ENCODE assay signal across 1 cellular context in genomic region chr10:102715880-102716279, GRCh38.
TF ChIP-seq lines count a peak whose summit lies in the region.

No MANE protein-coding gene starts in this region.

TF ChIP-seq in K562, 482 proteins besides CTCF, POLR2A, EP300 and RAD21:
- TF ChIP-seq ZFPM2 (CRISPR knock-in tag; IDR thresholded peaks at IDR 0.05), result no peak
- TF ChIP-seq ZKSCAN3 (CRISPR knock-in tag; IDR thresholded peaks at IDR 0.05), result no peak
- no peak for TF ChIP-seq ZNF75A (CRISPR knock-in tag; IDR thresholded peaks at IDR 0.05)
- TF ChIP-seq SRSF9 (IDR thresholded peaks at IDR 0.05; ENCODE audit: borderline replicate concordance, low read depth, low read length), result no peak
- no peak for TF ChIP-seq SRSF3 (IDR thresholded peaks at IDR 0.05; ENCODE audit: insufficient read depth, low read length)
- TF ChIP-seq HNRNPH1 (optimal IDR thresholded peaks at IDR 0.05; ENCODE audit: low read depth, low read length), result no peak
- TF ChIP-seq MLX (CRISPR knock-in tag; conservative IDR thresholded peaks at IDR 0.05), result no peak
- TF ChIP-seq PTTG1 (tag; IDR thresholded peaks at IDR 0.05; ENCODE audit: low read depth), result no peak
- TF ChIP-seq ZNF507 (tag; conservative IDR thresholded peaks at IDR 0.05), result no peak
